In the genomic region with DNA sequence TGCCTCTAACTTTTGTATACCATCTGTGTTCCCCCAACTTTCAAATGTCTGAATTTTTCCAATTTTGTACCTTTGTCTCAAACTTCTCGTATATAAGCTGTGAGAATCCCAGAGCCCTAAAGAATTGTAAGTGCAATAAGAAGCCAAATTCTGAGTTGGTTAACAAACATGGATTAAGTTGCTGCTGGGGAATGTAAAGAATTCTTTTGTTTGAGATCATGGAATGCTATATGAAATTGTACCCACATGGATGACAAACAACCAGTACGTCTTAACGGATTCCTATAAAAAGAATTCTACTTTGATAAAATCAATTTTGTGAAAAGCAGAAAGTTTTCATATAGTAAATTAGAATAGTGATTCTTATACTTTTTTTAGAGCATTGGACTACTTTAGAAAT, we compare ENCODE assay signal across 21 cellular contexts.
DNase-seq lines count a peak whose midpoint lies in the region; TF ChIP-seq lines count a peak whose summit lies in the region.
"Had no signal": no experiment of that assay in that cellular context is flagged by ENCODE, and none has a peak within 500 bp of the region (broad histone marks: within the 10 kb centered on the region; RNA-seq: fewer than 3 reads in every experiment).

No MANE protein-coding gene starts in this region.

- H3K27me3 ChIP-seq in SJSA1 (replicated peaks) = no peaks in the 10 kb centered on the region
- H3K27me3 ChIP-seq: Peyer's patch had no signal

- no peaks in the 10 kb centered on the region for H3K36me3 ChIP-seq in SJSA1
- H3K36me3 ChIP-seq: Peyer's patch had no signal

- H3K4me3 ChIP-seq in SJSA1 = no peak overlapping the region
- H3K4me3 ChIP-seq in fibroblast of pulmonary artery (replicated peaks; ENCODE audit: low read depth, low read length) = no peak overlapping the region
- H3K4me3 ChIP-seq: A549, GM12878, Peyer's patch had no signal

- peak in 1 of 2 experiments; percentile 33 for DNase-seq in SJSA1 (ENCODE audit: low read depth in 1 of 2, low spot score in 2 of 2)
- DNase-seq in astrocyte of the hippocampus (ENCODE audit: low read depth, low spot score) = peak; percentile 58
- DNase-seq in fibroblast of pulmonary artery (ENCODE audit: low read depth) = peak; percentile 21
- no peak for DNase-seq in COLO668 (lab: John Stamatoyannopoulos, UW; ENCODE audit: unreplicated experiment)
- no peak for DNase-seq in iPS-NIHi7 (ENCODE audit: extremely low spot score)
- no peak for DNase-seq in NCI-H187 treated with DMSO at 0.1 percent for 48 hours (lab: John Stamatoyannopoulos, UW)
- DNase-seq in GM03348 (ENCODE audit: low spot score) = no peak
- DNase-seq: CD4-positive, CD25-positive, alpha-beta regulatory T cell; COR-L47; DMS79 treated with DMSO at 0.1 percent for 48 hours; GOT3; NCI-H1092 treated with DMSO at 0.1 percent for 48 hours; NCI-H1436 treated with DMSO at 0.1 percent for 48 hours; NCI-H2029; NCI-H226; NCI-H524; NCI-H82; Peyer's patch had no signal

- no peak for TF ChIP-seq CTCF in fibroblast of pulmonary artery (IDR thresholded peaks at IDR 0.05; ENCODE audit: low read length, missing control alignments)

- peak overlapping the region; percentile 77 for H3K27ac ChIP-seq in SJSA1
- H3K27ac ChIP-seq: A549, KMS-11, Peyer's patch had no signal

- no peaks in the 10 kb centered on the region for H3K9me3 ChIP-seq in SJSA1 (replicated peaks)
- H3K9me3 ChIP-seq: A549, Peyer's patch had no signal

- peaks cover 46% of the 10 kb centered on the region for H3K4me1 ChIP-seq in SJSA1 (replicated peaks)
- H3K4me1 ChIP-seq: A549, Peyer's patch had no signal

Comparison
In these comparisons a context has a peak if more than half of its experiments do, and no peak if none do; other contexts are left out.
1. DNase-seq: peak in astrocyte of the hippocampus (single experiment) and fibroblast of pulmonary artery (single experiment); none in COLO668 (single experiment), iPS-NIHi7 (single experiment), NCI-H187 treated with DMSO at 0.1 percent for 48 hours (single experiment) and GM03348 (single experiment).